25 cellular contexts compared by ENCODE assay signal in the genomic region with DNA sequence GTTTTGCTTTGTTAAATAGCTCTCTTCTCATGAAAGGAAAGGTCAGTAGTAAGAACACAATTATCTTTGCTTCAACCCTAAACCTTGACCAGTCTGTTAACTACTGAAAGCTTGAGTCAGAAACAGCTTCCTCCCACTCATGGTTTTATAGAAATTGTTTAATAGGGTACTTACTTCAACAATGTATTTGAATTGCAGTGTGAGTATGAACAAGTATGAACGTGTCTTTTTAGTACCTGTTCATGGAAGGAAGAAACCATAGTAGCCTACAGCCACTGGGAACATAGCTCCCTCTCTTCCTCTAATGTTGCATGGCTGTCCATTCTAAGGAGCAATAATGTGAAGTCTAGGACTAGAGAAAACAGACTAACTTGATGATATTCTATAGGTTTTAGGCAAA.
"Had no signal": no experiment of that assay in that cellular context is flagged by ENCODE, and none has a peak within 500 bp of the region (broad histone marks: within the 10 kb centered on the region; RNA-seq: fewer than 3 reads in every experiment).

No MANE protein-coding gene starts in this region.

- H3K36me3 ChIP-seq: left lung, lower lobe of right lung, neural progenitor cell, neutrophil, right atrium auricular region, right lobe of liver, tibial nerve, uterus had no signal

- H3K79me2 ChIP-seq: parathyroid adenoma had no signal

- FAIRE-seq: kidney had no signal

- DNase-seq: kidney; left colon; left lung; lower lobe of right lung; mesendoderm; naive B cell; natural killer cell; nephron progenitor cell; occipital lobe; right lobe of liver; stimulated activated CD4-positive, alpha-beta T cell treated with anti-CD3 and anti-CD28 coated beads, Interleukin-1b, Interleukin-23, amount 100 ng/mL, for 48 hours; stimulated activated CD4-positive, alpha-beta T cell treated with anti-CD3 and anti-CD28 coated beads, Interleukin-2, amount 100 ng/mL, for 48 hours; stimulated activated CD4-positive, alpha-beta T cell treated with anti-CD3 and anti-CD28 coated beads, Interleukin-4, amount 100 ng/mL, for 4 hours; stimulated activated CD8-positive, alpha-beta memory T cell treated with anti-CD3 and anti-CD28 coated beads, Interleukin-4, amount 100 ng/mL, for 48 hours; stimulated activated naive CD4-positive, alpha-beta T cell treated with Interleukin-2 at 50 U/mL for 16 hours; stimulated activated naive CD8-positive, alpha-beta T cell treated with anti-CD3 and anti-CD28 coated beads, Interleukin-15, amount 100 ng/mL, for 72 hours; substantia nigra; uterus had no signal

- H3K9me3 ChIP-seq: left lung, lower lobe of right lung, neutrophil, right atrium auricular region, right lobe of liver, tibial nerve, uterus had no signal

- H3K27ac ChIP-seq: left lung, lower lobe of right lung, neural progenitor cell, neutrophil, parathyroid adenoma, right atrium auricular region, right lobe of liver, tibial nerve, uterus had no signal

- ATAC-seq: left colon; left lung; lower lobe of right lung; natural killer cell; right lobe of liver; stimulated activated memory B cell treated with anti-CD40 and anti-IgM and Interleukin-4, amounts not matched to agents 10 μg/mL and 1 μg/mL and 100 μg/mL, for 72 hours; stimulated activated naive CD8-positive, alpha-beta T cell treated with anti-CD3 and anti-CD28 coated beads, Interleukin-15, amount 100 ng/mL, for 72 hours had no signal

- H3K9ac ChIP-seq: neural progenitor cell, parathyroid adenoma had no signal

- H3K4me1 ChIP-seq: left lung, lower lobe of right lung, neural progenitor cell, parathyroid adenoma, right atrium auricular region, right lobe of liver, tibial nerve, uterus had no signal

- H3K4me2 ChIP-seq: neural progenitor cell, smooth muscle cell had no signal

- H3K27me3 ChIP-seq: neural progenitor cell, right atrium auricular region, right lobe of liver, tibial nerve, uterus had no signal

- H2AFZ ChIP-seq: neural progenitor cell, parathyroid adenoma had no signal

- H3K4me3 ChIP-seq: left lung, lower lobe of right lung, neural progenitor cell, right atrium auricular region, right lobe of liver, smooth muscle cell, tibial nerve, uterus had no signal
